ENCODE assay signal across 8 cellular contexts in the genomic region with DNA sequence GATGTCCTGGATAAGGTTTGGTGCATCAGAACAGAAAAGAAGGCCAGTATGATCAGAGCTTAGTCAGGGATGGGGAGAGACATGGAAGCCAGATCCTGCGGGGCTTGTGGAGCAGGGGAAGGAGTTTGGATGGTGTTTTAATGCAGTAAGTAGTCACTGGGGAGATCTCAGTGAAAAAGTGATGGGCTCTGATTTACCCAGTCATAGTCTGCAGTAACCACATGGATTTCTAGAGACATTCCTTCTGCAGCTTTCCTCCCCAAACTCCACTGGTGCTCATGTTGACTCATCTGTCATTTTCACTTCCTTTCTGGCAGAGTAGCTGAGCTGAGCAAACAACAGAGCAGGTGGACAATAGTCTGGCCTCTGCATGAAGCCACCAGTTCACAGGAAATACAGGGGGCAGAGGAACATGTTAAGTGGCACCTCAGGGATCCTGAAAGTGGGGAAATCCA.
A peak's percentile ranks its signal among the peaks of the same experiment; 100 is the strongest.
DNase-seq lines count a peak whose midpoint lies in the region; ATAC-seq and TF ChIP-seq lines count a peak whose summit lies in the region.

No MANE protein-coding gene starts in this region.

- no peak overlapping the region for H3K4me3 ChIP-seq in fibroblast of villous mesenchyme (ENCODE audit: low read depth, low read length)
- H3K4me3 ChIP-seq in BE2C (ENCODE audit: low read depth, low read length), result no peak overlapping the region

- H3K9me3 ChIP-seq in BE2C, result no peaks in the 10 kb centered on the region

- H3K27me3 ChIP-seq in BE2C, result no peaks in the 10 kb centered on the region

- DNase-seq in AG08396 (ENCODE audit: low spot score), result peak; percentile 92
- DNase-seq in RKO (ENCODE audit: low spot score), result peak; percentile 77
- peak; percentile 62 for DNase-seq in fibroblast of villous mesenchyme (ENCODE audit: low read depth)
- DNase-seq in NCI-H2171 (lab: John Stamatoyannopoulos, UW), result no peak
- DNase-seq in BE2C, result no peak

- H3K4me1 ChIP-seq in BE2C, result no peaks in the 10 kb centered on the region

- H3K36me3 ChIP-seq in BE2C, result peaks cover 6% of the 10 kb centered on the region; the same call in 1 of the 2 replicates

- TF ChIP-seq CTCF in fibroblast of villous mesenchyme (IDR thresholded peaks at IDR 0.05; ENCODE audit: insufficient read depth, low read depth, low read length) (no peak), BE2C (IDR thresholded peaks at IDR 0.05; ENCODE audit: low read depth, low read length) (no peak)

- ATAC-seq in GM18508 (IDR thresholded peaks at IDR 0.05; ENCODE audit: insufficient read depth, unreplicated experiment) (peak; percentile 63), HG03469 (IDR thresholded peaks at IDR 0.05; ENCODE audit: unreplicated experiment) (peak; percentile 44), HG03280 (IDR thresholded peaks at IDR 0.05; ENCODE audit: unreplicated experiment) (no peak)

Comparison
In these comparisons a context has a peak if more than half of its experiments do, and no peak if none do; other contexts are left out.
1. DNase-seq: peak in AG08396 (single experiment), RKO (single experiment) and fibroblast of villous mesenchyme (single experiment); none in NCI-H2171 (single experiment) and BE2C (single experiment).